In the genomic region with DNA sequence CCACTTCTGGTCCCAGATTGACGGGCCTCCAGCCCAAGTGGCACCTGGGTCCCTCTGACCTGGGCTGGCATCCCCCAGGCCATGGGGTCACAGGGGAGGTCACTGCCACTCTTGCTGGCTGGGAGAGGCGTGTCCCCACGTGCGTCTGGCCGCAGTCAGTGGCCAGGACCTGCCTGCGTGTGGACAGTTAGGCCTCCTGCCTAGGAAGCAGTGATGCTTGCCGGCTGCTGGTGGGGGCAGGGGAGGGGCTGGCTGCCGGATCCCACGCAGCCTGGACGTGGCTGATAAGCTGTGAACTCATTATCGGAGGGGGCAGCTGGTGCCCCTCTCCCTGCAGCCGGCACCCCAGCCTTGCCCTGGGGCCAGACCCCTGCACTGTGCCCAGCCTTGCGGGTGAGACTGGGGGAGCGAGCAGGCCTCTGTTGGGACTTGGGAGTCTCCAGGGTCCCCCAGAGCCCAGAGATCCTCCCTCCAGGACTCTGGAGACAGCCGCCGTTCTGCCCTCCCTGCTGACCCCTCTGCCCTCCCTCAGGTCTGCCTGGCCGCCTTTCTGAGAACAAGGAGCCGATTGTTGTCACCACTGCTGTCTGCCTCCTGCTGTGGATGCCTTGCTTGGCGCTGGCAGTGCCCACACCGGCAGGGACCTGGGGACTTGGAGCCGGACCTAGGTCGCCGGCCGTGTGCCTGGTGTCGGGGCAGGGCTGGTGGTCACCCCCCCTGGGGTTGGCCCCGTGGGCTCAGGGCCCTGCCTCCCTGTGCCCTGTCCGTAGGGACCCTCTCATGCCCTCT, we compare ENCODE assay signal across 1 cellular context.
TF ChIP-seq lines count a peak whose summit lies in the region.

No MANE protein-coding gene starts in this region.

TF ChIP-seq in HepG2, 621 proteins besides CTCF, POLR2A, EP300 and RAD21 (continued from another document and continues in another):
- TF ChIP-seq, protein P1, sequence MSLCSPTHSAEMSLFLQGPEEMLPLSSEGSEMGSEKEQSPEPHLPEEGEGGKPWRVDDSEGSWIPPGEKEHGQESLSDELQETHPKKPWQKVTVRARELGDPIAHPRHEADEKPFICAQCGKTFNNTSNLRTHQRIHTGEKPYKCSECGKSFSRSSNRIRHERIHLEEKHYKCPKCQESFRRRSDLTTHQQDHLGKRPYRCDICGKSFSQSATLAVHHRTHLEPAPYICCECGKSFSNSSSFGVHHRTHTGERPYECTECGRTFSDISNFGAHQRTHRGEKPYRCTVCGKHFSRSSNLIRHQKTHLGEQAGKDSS (CRISPR knock-in tag; IDR thresholded peaks at IDR 0.05; ENCODE audit: borderline replicate concordance, low read depth), result no peak
- TF ChIP-seq, protein P2, sequence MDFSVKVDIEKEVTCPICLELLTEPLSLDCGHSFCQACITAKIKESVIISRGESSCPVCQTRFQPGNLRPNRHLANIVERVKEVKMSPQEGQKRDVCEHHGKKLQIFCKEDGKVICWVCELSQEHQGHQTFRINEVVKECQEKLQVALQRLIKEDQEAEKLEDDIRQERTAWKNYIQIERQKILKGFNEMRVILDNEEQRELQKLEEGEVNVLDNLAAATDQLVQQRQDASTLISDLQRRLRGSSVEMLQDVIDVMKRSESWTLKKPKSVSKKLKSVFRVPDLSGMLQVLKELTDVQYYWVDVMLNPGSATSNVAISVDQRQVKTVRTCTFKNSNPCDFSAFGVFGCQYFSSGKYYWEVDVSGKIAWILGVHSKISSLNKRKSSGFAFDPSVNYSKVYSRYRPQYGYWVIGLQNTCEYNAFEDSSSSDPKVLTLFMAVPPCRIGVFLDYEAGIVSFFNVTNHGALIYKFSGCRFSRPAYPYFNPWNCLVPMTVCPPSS (IDR thresholded peaks at IDR 0.05), result no peak
- TF ChIP-seq ZSCAN20 (CRISPR knock-in tag; IDR thresholded peaks at IDR 0.05; ENCODE audit: borderline replicate concordance), result no peak
- TF ChIP-seq ELF3 (CRISPR knock-in tag; IDR thresholded peaks at IDR 0.05), result no peak
- no peak for TF ChIP-seq ARID2 (CRISPR knock-in tag; IDR thresholded peaks at IDR 0.05; ENCODE audit: borderline replicate concordance)
- no peak for TF ChIP-seq ZNF292 (CRISPR knock-in tag; IDR thresholded peaks at IDR 0.05; ENCODE audit: borderline replicate concordance, low read depth)
- no peak for TF ChIP-seq PLRG1 (conservative IDR thresholded peaks at IDR 0.05)
- TF ChIP-seq, protein P3, sequence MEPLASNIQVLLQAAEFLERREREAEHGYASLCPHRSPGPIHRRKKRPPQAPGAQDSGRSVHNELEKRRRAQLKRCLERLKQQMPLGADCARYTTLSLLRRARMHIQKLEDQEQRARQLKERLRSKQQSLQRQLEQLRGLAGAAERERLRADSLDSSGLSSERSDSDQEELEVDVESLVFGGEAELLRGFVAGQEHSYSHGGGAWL (CRISPR knock-in tag; IDR thresholded peaks at IDR 0.05), result no peak
- TF ChIP-seq EHMT2 (IDR thresholded peaks at IDR 0.05; ENCODE audit: borderline replicate concordance, low read depth, low read length), result no peak
- no peak for TF ChIP-seq MAZ (IDR thresholded peaks at IDR 0.05; ENCODE audit: borderline replicate concordance, low read depth, low read length)
- no peak for TF ChIP-seq MAZ (CRISPR knock-in tag; IDR thresholded peaks at IDR 0.05; ENCODE audit: low read depth)
- peak; percentile 19 for TF ChIP-seq XRCC5 (optimal IDR thresholded peaks at IDR 0.05; ENCODE audit: low read length)
- no peak for TF ChIP-seq HDAC2 (CRISPR knock-in tag; IDR thresholded peaks at IDR 0.05)
- no peak for TF ChIP-seq EED (CRISPR knock-in tag; IDR thresholded peaks at IDR 0.05)
- TF ChIP-seq ZNF230 (CRISPR knock-in tag; IDR thresholded peaks at IDR 0.05), result no peak
- TF ChIP-seq ARNTL (CRISPR knock-in tag; IDR thresholded peaks at IDR 0.05), result no peak
- TF ChIP-seq ZNF552 (CRISPR knock-in tag; IDR thresholded peaks at IDR 0.05; ENCODE audit: borderline replicate concordance), result 0 out of 2 replicates have a peak, but pooled peaks have one; percentile 47
- TF ChIP-seq ZNF143 (CRISPR knock-in tag; IDR thresholded peaks at IDR 0.05), result no peak
- TF ChIP-seq RFX1 (IDR thresholded peaks at IDR 0.05), result no peak
- peak; percentile 26 for TF ChIP-seq AGO2 (optimal IDR thresholded peaks at IDR 0.05; ENCODE audit: low read depth, low read length)
- no peak for TF ChIP-seq TGIF2 (CRISPR knock-in tag; IDR thresholded peaks at IDR 0.05)
- no peak for TF ChIP-seq POGZ (CRISPR knock-in tag; IDR thresholded peaks at IDR 0.05)
- TF ChIP-seq ARHGAP35 (CRISPR knock-in tag; IDR thresholded peaks at IDR 0.05; ENCODE audit: borderline replicate concordance), result 0 out of 2 replicates have a peak, but pooled peaks have one; percentile 11
- TF ChIP-seq YY1 (IDR thresholded peaks at IDR 0.05; ENCODE audit: insufficient read depth, insufficient replicate concordance, low read depth, low read length), result no peak
- TF ChIP-seq, protein P4, sequence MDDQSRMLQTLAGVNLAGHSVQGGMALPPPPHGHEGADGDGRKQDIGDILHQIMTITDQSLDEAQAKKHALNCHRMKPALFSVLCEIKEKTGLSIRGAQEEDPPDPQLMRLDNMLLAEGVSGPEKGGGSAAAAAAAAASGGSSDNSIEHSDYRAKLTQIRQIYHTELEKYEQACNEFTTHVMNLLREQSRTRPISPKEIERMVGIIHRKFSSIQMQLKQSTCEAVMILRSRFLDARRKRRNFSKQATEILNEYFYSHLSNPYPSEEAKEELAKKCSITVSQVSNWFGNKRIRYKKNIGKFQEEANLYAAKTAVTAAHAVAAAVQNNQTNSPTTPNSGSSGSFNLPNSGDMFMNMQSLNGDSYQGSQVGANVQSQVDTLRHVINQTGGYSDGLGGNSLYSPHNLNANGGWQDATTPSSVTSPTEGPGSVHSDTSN (CRISPR knock-in tag; IDR thresholded peaks at IDR 0.05; ENCODE audit: borderline replicate concordance), result no peak
- no peak for TF ChIP-seq SOX13 (IDR thresholded peaks at IDR 0.05)
- TF ChIP-seq SOX13 (CRISPR knock-in tag; conservative IDR thresholded peaks at IDR 0.05 in 1 of 2, IDR thresholded peaks at IDR 0.05 in 1 of 2), result no peak
- no peak for TF ChIP-seq DR1 (CRISPR knock-in tag; IDR thresholded peaks at IDR 0.05)
- TF ChIP-seq RFXANK (CRISPR knock-in tag; IDR thresholded peaks at IDR 0.05), result no peak
- TF ChIP-seq, protein P5, sequence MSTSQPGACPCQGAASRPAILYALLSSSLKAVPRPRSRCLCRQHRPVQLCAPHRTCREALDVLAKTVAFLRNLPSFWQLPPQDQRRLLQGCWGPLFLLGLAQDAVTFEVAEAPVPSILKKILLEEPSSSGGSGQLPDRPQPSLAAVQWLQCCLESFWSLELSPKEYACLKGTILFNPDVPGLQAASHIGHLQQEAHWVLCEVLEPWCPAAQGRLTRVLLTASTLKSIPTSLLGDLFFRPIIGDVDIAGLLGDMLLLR (CRISPR knock-in tag; IDR thresholded peaks at IDR 0.05), result no peak
- TF ChIP-seq, protein P6, sequence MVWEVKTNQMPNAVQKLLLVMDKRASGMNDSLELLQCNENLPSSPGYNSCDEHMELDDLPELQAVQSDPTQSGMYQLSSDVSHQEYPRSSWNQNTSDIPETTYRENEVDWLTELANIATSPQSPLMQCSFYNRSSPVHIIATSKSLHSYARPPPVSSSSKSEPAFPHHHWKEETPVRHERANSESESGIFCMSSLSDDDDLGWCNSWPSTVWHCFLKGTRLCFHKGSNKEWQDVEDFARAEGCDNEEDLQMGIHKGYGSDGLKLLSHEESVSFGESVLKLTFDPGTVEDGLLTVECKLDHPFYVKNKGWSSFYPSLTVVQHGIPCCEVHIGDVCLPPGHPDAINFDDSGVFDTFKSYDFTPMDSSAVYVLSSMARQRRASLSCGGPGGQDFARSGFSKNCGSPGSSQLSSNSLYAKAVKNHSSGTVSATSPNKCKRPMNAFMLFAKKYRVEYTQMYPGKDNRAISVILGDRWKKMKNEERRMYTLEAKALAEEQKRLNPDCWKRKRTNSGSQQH (CRISPR knock-in tag; IDR thresholded peaks at IDR 0.05; ENCODE audit: low read depth), result no peak
- TF ChIP-seq, protein P7, sequence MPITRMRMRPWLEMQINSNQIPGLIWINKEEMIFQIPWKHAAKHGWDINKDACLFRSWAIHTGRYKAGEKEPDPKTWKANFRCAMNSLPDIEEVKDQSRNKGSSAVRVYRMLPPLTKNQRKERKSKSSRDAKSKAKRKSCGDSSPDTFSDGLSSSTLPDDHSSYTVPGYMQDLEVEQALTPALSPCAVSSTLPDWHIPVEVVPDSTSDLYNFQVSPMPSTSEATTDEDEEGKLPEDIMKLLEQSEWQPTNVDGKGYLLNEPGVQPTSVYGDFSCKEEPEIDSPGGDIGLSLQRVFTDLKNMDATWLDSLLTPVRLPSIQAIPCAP (CRISPR knock-in tag; IDR thresholded peaks at IDR 0.05; ENCODE audit: low read depth), result no peak
- no peak for TF ChIP-seq ZMYM2 (CRISPR knock-in tag; IDR thresholded peaks at IDR 0.05)
- no peak for TF ChIP-seq BRD4 (CRISPR knock-in tag; IDR thresholded peaks at IDR 0.05)
- TF ChIP-seq AGO1 (IDR thresholded peaks at IDR 0.05; ENCODE audit: low read depth, low read length, poor library complexity, severe bottlenecking), result peak; percentile 8
- TF ChIP-seq KDM1A (CRISPR knock-in tag; IDR thresholded peaks at IDR 0.05), result no peak
- no peak for TF ChIP-seq SMAD3 (CRISPR knock-in tag; IDR thresholded peaks at IDR 0.05)
- TF ChIP-seq PHB2 (IDR thresholded peaks at IDR 0.05; ENCODE audit: partially characterized antibody), result no peak
- TF ChIP-seq, protein P8, sequence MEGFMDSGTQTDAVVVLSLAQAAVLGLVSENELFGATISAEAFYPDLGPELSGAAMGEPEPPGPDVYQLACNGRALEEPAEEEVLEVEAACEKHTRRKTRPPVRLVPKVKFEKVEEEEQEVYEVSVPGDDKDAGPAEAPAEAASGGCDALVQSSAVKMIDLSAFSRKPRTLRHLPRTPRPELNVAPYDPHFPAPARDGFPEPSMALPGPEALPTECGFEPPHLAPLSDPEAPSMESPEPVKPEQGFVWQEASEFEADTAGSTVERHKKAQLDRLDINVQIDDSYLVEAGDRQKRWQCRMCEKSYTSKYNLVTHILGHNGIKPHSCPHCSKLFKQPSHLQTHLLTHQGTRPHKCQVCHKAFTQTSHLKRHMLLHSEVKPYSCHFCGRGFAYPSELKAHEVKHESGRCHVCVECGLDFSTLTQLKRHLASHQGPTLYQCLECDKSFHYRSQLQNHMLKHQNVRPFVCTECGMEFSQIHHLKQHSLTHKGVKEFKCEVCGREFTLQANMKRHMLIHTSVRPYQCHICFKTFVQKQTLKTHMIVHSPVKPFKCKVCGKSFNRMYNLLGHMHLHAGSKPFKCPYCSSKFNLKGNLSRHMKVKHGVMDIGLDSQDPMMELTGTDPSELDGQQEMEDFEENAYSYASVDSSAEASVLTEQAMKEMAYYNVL (CRISPR knock-in tag; IDR thresholded peaks at IDR 0.05; ENCODE audit: borderline replicate concordance), result no peak
- TF ChIP-seq, protein P9, sequence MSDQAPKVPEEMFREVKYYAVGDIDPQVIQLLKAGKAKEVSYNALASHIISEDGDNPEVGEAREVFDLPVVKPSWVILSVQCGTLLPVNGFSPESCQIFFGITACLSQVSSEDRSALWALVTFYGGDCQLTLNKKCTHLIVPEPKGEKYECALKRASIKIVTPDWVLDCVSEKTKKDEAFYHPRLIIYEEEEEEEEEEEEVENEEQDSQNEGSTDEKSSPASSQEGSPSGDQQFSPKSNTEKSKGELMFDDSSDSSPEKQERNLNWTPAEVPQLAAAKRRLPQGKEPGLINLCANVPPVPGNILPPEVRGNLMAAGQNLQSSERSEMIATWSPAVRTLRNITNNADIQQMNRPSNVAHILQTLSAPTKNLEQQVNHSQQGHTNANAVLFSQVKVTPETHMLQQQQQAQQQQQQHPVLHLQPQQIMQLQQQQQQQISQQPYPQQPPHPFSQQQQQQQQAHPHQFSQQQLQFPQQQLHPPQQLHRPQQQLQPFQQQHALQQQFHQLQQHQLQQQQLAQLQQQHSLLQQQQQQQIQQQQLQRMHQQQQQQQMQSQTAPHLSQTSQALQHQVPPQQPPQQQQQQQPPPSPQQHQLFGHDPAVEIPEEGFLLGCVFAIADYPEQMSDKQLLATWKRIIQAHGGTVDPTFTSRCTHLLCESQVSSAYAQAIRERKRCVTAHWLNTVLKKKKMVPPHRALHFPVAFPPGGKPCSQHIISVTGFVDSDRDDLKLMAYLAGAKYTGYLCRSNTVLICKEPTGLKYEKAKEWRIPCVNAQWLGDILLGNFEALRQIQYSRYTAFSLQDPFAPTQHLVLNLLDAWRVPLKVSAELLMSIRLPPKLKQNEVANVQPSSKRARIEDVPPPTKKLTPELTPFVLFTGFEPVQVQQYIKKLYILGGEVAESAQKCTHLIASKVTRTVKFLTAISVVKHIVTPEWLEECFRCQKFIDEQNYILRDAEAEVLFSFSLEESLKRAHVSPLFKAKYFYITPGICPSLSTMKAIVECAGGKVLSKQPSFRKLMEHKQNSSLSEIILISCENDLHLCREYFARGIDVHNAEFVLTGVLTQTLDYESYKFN (CRISPR knock-in tag; conservative IDR thresholded peaks at IDR 0.05), result no peak
- TF ChIP-seq, protein P10, sequence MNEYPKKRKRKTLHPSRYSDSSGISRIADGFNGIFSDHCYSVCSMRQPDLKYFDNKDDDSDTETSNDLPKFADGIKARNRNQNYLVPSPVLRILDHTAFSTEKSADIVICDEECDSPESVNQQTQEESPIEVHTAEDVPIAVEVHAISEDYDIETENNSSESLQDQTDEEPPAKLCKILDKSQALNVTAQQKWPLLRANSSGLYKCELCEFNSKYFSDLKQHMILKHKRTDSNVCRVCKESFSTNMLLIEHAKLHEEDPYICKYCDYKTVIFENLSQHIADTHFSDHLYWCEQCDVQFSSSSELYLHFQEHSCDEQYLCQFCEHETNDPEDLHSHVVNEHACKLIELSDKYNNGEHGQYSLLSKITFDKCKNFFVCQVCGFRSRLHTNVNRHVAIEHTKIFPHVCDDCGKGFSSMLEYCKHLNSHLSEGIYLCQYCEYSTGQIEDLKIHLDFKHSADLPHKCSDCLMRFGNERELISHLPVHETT (CRISPR knock-in tag; conservative IDR thresholded peaks at IDR 0.05), result no peak
- no peak for TF ChIP-seq ZNF235 (CRISPR knock-in tag; IDR thresholded peaks at IDR 0.05; ENCODE audit: borderline replicate concordance)
- TF ChIP-seq, protein P11, sequence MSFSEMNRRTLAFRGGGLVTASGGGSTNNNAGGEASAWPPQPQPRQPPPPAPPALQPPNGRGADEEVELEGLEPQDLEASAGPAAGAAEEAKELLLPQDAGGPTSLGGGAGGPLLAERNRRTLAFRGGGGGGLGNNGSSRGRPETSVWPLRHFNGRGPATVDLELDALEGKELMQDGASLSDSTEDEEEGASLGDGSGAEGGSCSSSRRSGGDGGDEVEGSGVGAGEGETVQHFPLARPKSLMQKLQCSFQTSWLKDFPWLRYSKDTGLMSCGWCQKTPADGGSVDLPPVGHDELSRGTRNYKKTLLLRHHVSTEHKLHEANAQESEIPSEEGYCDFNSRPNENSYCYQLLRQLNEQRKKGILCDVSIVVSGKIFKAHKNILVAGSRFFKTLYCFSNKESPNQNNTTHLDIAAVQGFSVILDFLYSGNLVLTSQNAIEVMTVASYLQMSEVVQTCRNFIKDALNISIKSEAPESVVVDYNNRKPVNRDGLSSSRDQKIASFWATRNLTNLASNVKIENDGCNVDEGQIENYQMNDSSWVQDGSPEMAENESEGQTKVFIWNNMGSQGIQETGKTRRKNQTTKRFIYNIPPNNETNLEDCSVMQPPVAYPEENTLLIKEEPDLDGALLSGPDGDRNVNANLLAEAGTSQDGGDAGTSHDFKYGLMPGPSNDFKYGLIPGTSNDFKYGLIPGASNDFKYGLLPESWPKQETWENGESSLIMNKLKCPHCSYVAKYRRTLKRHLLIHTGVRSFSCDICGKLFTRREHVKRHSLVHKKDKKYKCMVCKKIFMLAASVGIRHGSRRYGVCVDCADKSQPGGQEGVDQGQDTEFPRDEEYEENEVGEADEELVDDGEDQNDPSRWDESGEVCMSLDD (CRISPR knock-in tag; IDR thresholded peaks at IDR 0.05; ENCODE audit: borderline replicate concordance), result no peak
- peak; percentile 37 for TF ChIP-seq RBM39 (IDR thresholded peaks at IDR 0.05; ENCODE audit: low read depth, low read length, poor library complexity, severe bottlenecking)
- TF ChIP-seq DNMT1 (CRISPR knock-in tag; IDR thresholded peaks at IDR 0.05), result no peak
- no peak for TF ChIP-seq CC2D1A (CRISPR knock-in tag; IDR thresholded peaks at IDR 0.05)
